In the genomic region with DNA sequence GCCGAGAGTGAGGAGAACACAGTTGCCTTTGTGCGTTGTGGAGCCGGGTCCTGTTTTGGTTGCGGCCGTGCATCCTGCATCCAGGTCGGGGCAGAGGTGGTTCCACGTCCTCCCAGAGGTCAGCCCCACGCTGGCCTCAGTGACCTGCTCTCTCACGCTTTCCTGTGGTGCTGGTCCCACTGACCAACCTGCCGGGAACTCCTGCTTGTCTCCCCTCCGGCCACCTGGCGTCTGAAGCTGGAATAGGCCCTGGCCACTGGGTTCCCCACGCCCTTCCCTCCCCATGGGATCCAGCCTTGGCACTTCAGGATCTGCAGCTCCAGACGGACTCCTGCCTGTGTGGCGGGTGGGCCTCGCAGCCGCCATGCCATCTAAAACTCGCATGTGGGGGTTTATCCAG, we compare ENCODE assay signal across 27 cellular contexts.
"Had no signal": no experiment of that assay in that cellular context is flagged by ENCODE, and none has a peak within 500 bp of the region (broad histone marks: within the 10 kb centered on the region; RNA-seq: fewer than 3 reads in every experiment).

No MANE protein-coding gene starts in this region.

- H3K4me1 ChIP-seq: breast epithelium, gastroesophageal sphincter, right atrium auricular region, spleen, suprapubic skin, tibial artery, upper lobe of right lung had no signal

- H3K4me3 ChIP-seq: breast epithelium, dorsolateral prefrontal cortex, gastroesophageal sphincter, pancreas, right atrium auricular region, spleen, suprapubic skin, tibial artery, upper lobe of right lung had no signal

- H3K27ac ChIP-seq: breast epithelium, dorsolateral prefrontal cortex, gastroesophageal sphincter, pancreas, right atrium auricular region, spleen, suprapubic skin, tibial artery, upper lobe of right lung had no signal

- DNase-seq: activated CD4-positive, alpha-beta T cell treated with anti-CD3 and anti-CD28 coated beads for 4 hours; activated CD8-positive, alpha-beta memory T cell treated with anti-CD3 and anti-CD28 coated beads, Interleukin-2, amount 10 ng/mL, durations not matched to agents 7 days and 5 days; activated CD8-positive, alpha-beta T cell treated with anti-CD3 and anti-CD28 coated beads, Interleukin-2, amount 10 ng/mL, durations not matched to agents 7 days and 5 days; activated naive CD8-positive, alpha-beta T cell treated with anti-CD3 and anti-CD28 coated beads, Interleukin-2, amount 50 U/mL, for 24 hours; activated T-cell treated with anti-CD3 and anti-CD28 coated beads, Interleukin-2, amount 50 U/mL, for 48 hours; amygdala; central memory CD4-positive, alpha-beta T cell; effector memory CD4-positive, alpha-beta T cell; erythroblast; hippocampal formation; left colon; midbrain; naive thymus-derived CD4-positive, alpha-beta T cell; nucleus accumbens; stimulated activated naive CD4-positive, alpha-beta T cell; tibial artery; upper lobe of right lung had no signal

- H3K4me3 Mint-ChIP-seq: activated CD8-positive, alpha-beta memory T cell treated with anti-CD3 and anti-CD28 coated beads, Interleukin-2, amount 10 ng/mL, durations not matched to agents 7 days and 5 days; activated CD8-positive, alpha-beta T cell treated with anti-CD3 and anti-CD28 coated beads, Interleukin-2, amount 10 ng/mL, durations not matched to agents 7 days and 5 days; activated naive CD4-positive, alpha-beta T cell treated with anti-CD3 and anti-CD28 coated beads, Interleukin-2, amount 50 U/mL, for 24 hours; activated naive CD8-positive, alpha-beta T cell treated with anti-CD3 and anti-CD28 coated beads, Interleukin-2, amount 50 U/mL, for 24 hours; memory B cell; naive thymus-derived CD4-positive, alpha-beta T cell had no signal

- H3K9me3 Mint-ChIP-seq: activated naive CD4-positive, alpha-beta T cell treated with anti-CD3 and anti-CD28 coated beads, Interleukin-2, amount 50 U/mL, for 24 hours; activated naive CD8-positive, alpha-beta T cell treated with anti-CD3 and anti-CD28 coated beads, Interleukin-2, amount 50 U/mL, for 24 hours; activated T-helper 2 cell treated with anti-CD3 and anti-CD28 coated beads, Interferon-gamma antibody, Interleukin-2, Interleukin-4, amounts not matched to agents 10 μg/mL and 5 μg/mL and 100 μg/mL, durations not matched to agents 14 hours and 24 hours and 36 hours; memory B cell; naive thymus-derived CD4-positive, alpha-beta T cell had no signal

- H3K27me3 Mint-ChIP-seq: activated CD8-positive, alpha-beta memory T cell treated with anti-CD3 and anti-CD28 coated beads, Interleukin-2, amount 10 ng/mL, durations not matched to agents 7 days and 5 days; activated naive CD4-positive, alpha-beta T cell treated with anti-CD3 and anti-CD28 coated beads, Interleukin-2, amount 50 U/mL, for 24 hours; activated naive CD8-positive, alpha-beta T cell treated with anti-CD3 and anti-CD28 coated beads, Interleukin-2, amount 50 U/mL, for 24 hours; memory B cell; naive thymus-derived CD4-positive, alpha-beta T cell had no signal

- ATAC-seq: activated CD8-positive, alpha-beta memory T cell treated with anti-CD3 and anti-CD28 coated beads, Interleukin-2, amount 10 ng/mL, durations not matched to agents 7 days and 5 days; activated CD8-positive, alpha-beta T cell treated with anti-CD3 and anti-CD28 coated beads, Interleukin-2, amount 10 ng/mL, durations not matched to agents 7 days and 5 days; activated naive CD8-positive, alpha-beta T cell treated with anti-CD3 and anti-CD28 coated beads, Interleukin-2, amount 50 U/mL, for 24 hours; gastroesophageal sphincter; left colon; naive thymus-derived CD4-positive, alpha-beta T cell; pancreas; upper lobe of right lung had no signal

- H3K9me3 ChIP-seq: breast epithelium, gastroesophageal sphincter, pancreas, right atrium auricular region, spleen, suprapubic skin, tibial artery, upper lobe of right lung had no signal

- H3K4me1 Mint-ChIP-seq: activated CD8-positive, alpha-beta memory T cell treated with anti-CD3 and anti-CD28 coated beads, Interleukin-2, amount 10 ng/mL, durations not matched to agents 7 days and 5 days; activated naive CD4-positive, alpha-beta T cell treated with anti-CD3 and anti-CD28 coated beads, Interleukin-2, amount 50 U/mL, for 24 hours; activated naive CD8-positive, alpha-beta T cell treated with anti-CD3 and anti-CD28 coated beads, Interleukin-2, amount 50 U/mL, for 24 hours; memory B cell; naive thymus-derived CD4-positive, alpha-beta T cell had no signal

- H3K27ac Mint-ChIP-seq: activated CD8-positive, alpha-beta memory T cell treated with anti-CD3 and anti-CD28 coated beads, Interleukin-2, amount 10 ng/mL, durations not matched to agents 7 days and 5 days; activated CD8-positive, alpha-beta T cell treated with anti-CD3 and anti-CD28 coated beads, Interleukin-2, amount 10 ng/mL, durations not matched to agents 7 days and 5 days; activated naive CD4-positive, alpha-beta T cell treated with anti-CD3 and anti-CD28 coated beads, Interleukin-2, amount 50 U/mL, for 24 hours; activated naive CD8-positive, alpha-beta T cell treated with anti-CD3 and anti-CD28 coated beads, Interleukin-2, amount 50 U/mL, for 24 hours; activated T-helper 2 cell treated with anti-CD3 and anti-CD28 coated beads, Interferon-gamma antibody, Interleukin-2, Interleukin-4, amounts not matched to agents 10 μg/mL and 5 μg/mL and 100 μg/mL, durations not matched to agents 14 hours and 24 hours and 36 hours; memory B cell; naive thymus-derived CD4-positive, alpha-beta T cell had no signal

- H3K36me3 ChIP-seq: breast epithelium had no signal

- H3K27me3 ChIP-seq: breast epithelium, dorsolateral prefrontal cortex, gastroesophageal sphincter, pancreas, right atrium auricular region, spleen, suprapubic skin, tibial artery, upper lobe of right lung had no signal
